Comparison of ENCODE assay signal across 23 cellular contexts in the genomic region with DNA sequence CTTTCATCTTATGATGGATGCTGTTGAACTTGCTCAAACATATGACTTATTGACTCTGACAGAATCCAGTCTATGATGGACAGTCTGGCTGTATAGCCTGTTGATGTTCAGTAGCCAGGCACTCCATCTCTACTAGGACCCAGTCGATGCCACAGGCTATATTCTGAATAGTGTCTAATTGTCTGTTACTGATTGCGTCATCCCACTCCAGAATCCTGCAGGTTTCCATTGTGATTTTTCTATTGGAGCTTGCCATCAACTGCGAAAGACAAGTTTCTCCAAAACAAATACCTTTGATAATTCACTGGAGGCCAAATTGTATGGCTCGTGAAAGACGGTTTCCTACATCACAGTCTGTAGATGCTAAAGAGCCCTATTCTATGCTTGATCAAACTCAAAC.
"Had no signal": no experiment of that assay in that cellular context is flagged by ENCODE, and none has a peak within 500 bp of the region (broad histone marks: within the 10 kb centered on the region; RNA-seq: fewer than 3 reads in every experiment).

No MANE protein-coding gene starts in this region.

- H3K27ac ChIP-seq: neural progenitor cell, ovary, right atrium auricular region, stomach, thoracic aorta, transverse colon had no signal

- H3K9me3 ChIP-seq: ovary, right atrium auricular region, stomach, thoracic aorta, transverse colon had no signal

- FAIRE-seq: endothelial cell of umbilical vein, small intestine had no signal

- ATAC-seq: left colon; left ventricle myocardium superior; natural killer cell treated with Interleukin-12 subunit alpha and Interleukin-12 subunit beta and Interleukin-15 and Interleukin-18, amount 100 ng/mL, for 72 hours had no signal

- H3K4me3 ChIP-seq: lung, neural progenitor cell, ovary, right atrium auricular region, stomach, thoracic aorta, transverse colon had no signal

- H2AFZ ChIP-seq: neural progenitor cell had no signal

- H3K9ac ChIP-seq: neural progenitor cell had no signal

- H3K36me3 ChIP-seq: neural progenitor cell, ovary, right atrium auricular region, stomach, thoracic aorta, transverse colon had no signal

- H3K27me3 ChIP-seq: neural progenitor cell, ovary, right atrium auricular region, stomach, transverse colon had no signal

- DNase-seq: effector CD4-positive, alpha-beta T cell; endodermal cell; foreskin melanocyte; head of caudate nucleus; hippocampal formation; left colon; left ventricle myocardium superior; mesenchymal stem cell; midbrain; nucleus accumbens; ovary; small intestine; stimulated activated CD4-positive, alpha-beta T cell treated with anti-CD3 and anti-CD28 coated beads, Interleukin-12 subunit alpha, Interleukin-12 subunit beta, amount 100 ng/mL, for 4 hours; stimulated activated naive CD4-positive, alpha-beta T cell; stomach; substantia nigra; transverse colon had no signal

- H3K4me1 ChIP-seq: right atrium auricular region, stomach, transverse colon had no signal

- H3K4me2 ChIP-seq: neural progenitor cell had no signal
